In the genomic region with DNA sequence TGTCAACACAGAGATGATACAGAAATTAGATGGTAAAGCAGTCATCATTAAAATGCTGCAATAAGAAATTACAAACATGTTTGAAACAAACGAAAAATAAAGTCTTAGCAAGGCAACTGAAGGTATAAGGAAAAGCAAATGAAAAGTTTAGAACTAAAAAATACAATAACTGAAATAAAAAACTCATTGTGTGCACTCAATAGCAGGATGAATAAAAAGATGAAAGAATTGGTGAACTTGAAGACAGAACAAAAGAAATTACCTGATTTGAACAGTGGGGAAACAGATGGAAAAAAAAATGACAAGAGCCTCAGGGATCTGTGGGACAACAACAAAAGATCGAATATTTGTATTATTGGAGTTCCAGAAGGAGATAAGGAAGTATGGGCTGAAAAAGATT, we compare ENCODE assay signal across 34 cellular contexts.
"Had no signal": no experiment of that assay in that cellular context is flagged by ENCODE, and none has a peak within 500 bp of the region (broad histone marks: within the 10 kb centered on the region; RNA-seq: fewer than 3 reads in every experiment).

No MANE protein-coding gene starts in this region.

- H3K4me1 Mint-ChIP-seq: activated CD4-positive, alpha-beta T cell treated with anti-CD3 and anti-CD28 coated beads, Interleukin-2, amount 10 ng/mL, durations not matched to agents 24 days and 14 days; activated T-helper 17 cell treated with anti-CD3 and anti-CD28 coated beads, Interleukin-2, amount 50 U/mL, for 72 hours had no signal

- H3K27ac Mint-ChIP-seq: activated B cell treated with CpG ODN at 0.5 μM for 24 hours; activated CD4-positive, alpha-beta memory T cell treated with anti-CD3 and anti-CD28 coated beads for 36 hours; activated CD4-positive, alpha-beta T cell treated with anti-CD3 and anti-CD28 coated beads, Interleukin-2, amount 10 ng/mL, durations not matched to agents 24 days and 14 days; activated CD8-positive, alpha-beta T cell treated with anti-CD3 and anti-CD28 coated beads for 36 hours; activated naive CD4-positive, alpha-beta T cell treated with anti-CD3 and anti-CD28 coated beads for 36 hours; activated naive CD4-positive, alpha-beta T cell treated with anti-CD3 and anti-CD28 coated beads, Interleukin-2, amount 50 U/mL, for 72 hours; activated naive CD8-positive, alpha-beta T cell treated with anti-CD3 and anti-CD28 coated beads for 36 hours; activated T-cell treated with anti-CD3 and anti-CD28 coated beads, Interleukin-2, amount 50 U/mL, for 72 hours; activated T-helper 1 cell treated with anti-CD3 and anti-CD28 coated beads, Interleukin-12 subunit alpha, Interleukin-12 subunit beta, Interleukin-2, Interleukin-4 antibody, amounts not matched to agents 30 ng/mL and 10 ng/mL and 1 ng/mL, durations not matched to agents 14 hours and 24 hours and 36 hours; activated T-helper 17 cell treated with anti-CD3 and anti-CD28 coated beads, Interleukin-2, amount 50 U/mL, for 72 hours; T-helper 1 cell treated with Interleukin-12 subunit alpha and Interleukin-12 subunit beta and Interleukin-4 antibody, amounts not matched to agents 30 μg/mL and 1 μg/mL, for 36 hours; T-helper 2 cell treated with Interferon-gamma antibody and Interleukin-4, amounts not matched to agents 5 μg/mL and 100 μg/mL, for 36 hours had no signal

- DNase-seq: activated B cell treated with CpG ODN at 0.5 μM for 24 hours; activated CD4-positive, alpha-beta memory T cell treated with anti-CD3 and anti-CD28 coated beads for 36 hours; activated CD4-positive, alpha-beta T cell treated with anti-CD3 and anti-CD28 coated beads for 4 hours; activated CD4-positive, alpha-beta T cell treated with anti-CD3 and anti-CD28 coated beads, Interleukin-2, amount 10 ng/mL, durations not matched to agents 24 days and 14 days; activated CD4-positive, alpha-beta T cell treated with anti-CD3 and anti-CD28 coated beads, Interleukin-2, amount 50 U/mL, for 1 hour; activated CD4-positive, alpha-beta T cell treated with anti-CD3 and anti-CD28 coated beads, Interleukin-2, amount 50 U/mL, for 4 hours; activated CD4-positive, CD25-positive, alpha-beta regulatory T cell treated with anti-CD3 and anti-CD28 coated beads, Interleukin-2, amount 50 U/mL, for 72 hours; activated CD8-positive, alpha-beta memory T cell treated with anti-CD3 and anti-CD28 coated beads, Interleukin-2, amount 50 U/mL, for 4 hours; activated CD8-positive, alpha-beta T cell treated with anti-CD3 and anti-CD28 coated beads for 36 hours; activated effector memory CD4-positive, alpha-beta T cell treated with anti-CD3 and anti-CD28 coated beads, Interleukin-2, amount 50 U/mL, for 16 hours; activated gamma-delta T cell treated with Interleukin-2 at 50 U/mL for 16 hours; activated naive CD4-positive, alpha-beta T cell; activated naive CD4-positive, alpha-beta T cell treated with anti-CD3 and anti-CD28 coated beads for 36 hours; activated naive CD8-positive, alpha-beta T cell treated with anti-CD3 and anti-CD28 coated beads for 36 hours; activated T-cell treated with anti-CD3 and anti-CD28 coated beads for 4 hours; activated T-cell treated with anti-CD3 and anti-CD28 coated beads, Interleukin-2, amount 50 U/mL, for 1 hour; activated T-cell treated with anti-CD3 and anti-CD28 coated beads, Interleukin-2, amount 50 U/mL, for 4 hours; activated T-cell treated with anti-CD3 and anti-CD28 coated beads, Interleukin-2, amount 50 U/mL, for 72 hours; adrenal gland; amniotic stem cell; aorta; body of pancreas; brain microvascular endothelial cell; central memory CD4-positive, alpha-beta T cell; T-helper 1 cell; T-helper 2 cell; T-helper 9 cell had no signal

- H3K27ac ChIP-seq: adrenal gland, body of pancreas, brain microvascular endothelial cell, breast epithelium, VCaP had no signal

- H3K36me3 ChIP-seq: adrenal gland, brain microvascular endothelial cell, breast epithelium had no signal

- ATAC-seq: activated CD8-positive, alpha-beta T cell treated with anti-CD3 and anti-CD28 coated beads for 36 hours; activated naive CD4-positive, alpha-beta T cell treated with anti-CD3 and anti-CD28 coated beads, Interleukin-2, amount 50 U/mL, for 72 hours; activated T-cell treated with anti-CD3 and anti-CD28 coated beads, Interleukin-2, amount 50 U/mL, for 4 hours; activated T-cell treated with anti-CD3 and anti-CD28 coated beads, Interleukin-2, amount 50 U/mL, for 72 hours; activated T-helper 17 cell treated with anti-CD3 and anti-CD28 coated beads, Interleukin-2, amount 50 U/mL, for 72 hours; body of pancreas had no signal

- H3K36me3 Mint-ChIP-seq: activated naive CD8-positive, alpha-beta T cell treated with anti-CD3 and anti-CD28 coated beads for 36 hours had no signal

- H3K27me3 ChIP-seq: adrenal gland, body of pancreas, brain microvascular endothelial cell had no signal

- H3K4me1 ChIP-seq: adrenal gland, body of pancreas, breast epithelium had no signal

- H3K4me3 ChIP-seq: adrenal gland, body of pancreas, breast epithelium had no signal

- H3K4me3 Mint-ChIP-seq: activated B cell treated with CpG ODN at 0.5 μM for 24 hours; activated CD4-positive, alpha-beta memory T cell treated with anti-CD3 and anti-CD28 coated beads for 36 hours; activated CD4-positive, alpha-beta T cell treated with anti-CD3 and anti-CD28 coated beads, Interleukin-2, amount 10 ng/mL, durations not matched to agents 24 days and 14 days; activated CD8-positive, alpha-beta T cell treated with anti-CD3 and anti-CD28 coated beads for 36 hours; activated naive CD4-positive, alpha-beta T cell treated with anti-CD3 and anti-CD28 coated beads for 36 hours; activated naive CD8-positive, alpha-beta T cell treated with anti-CD3 and anti-CD28 coated beads for 36 hours; activated T-cell treated with anti-CD3 and anti-CD28 coated beads, Interleukin-2, amount 50 U/mL, for 4 hours; activated T-cell treated with anti-CD3 and anti-CD28 coated beads, Interleukin-2, amount 50 U/mL, for 72 hours; activated T-helper 1 cell treated with anti-CD3 and anti-CD28 coated beads, Interleukin-12 subunit alpha, Interleukin-12 subunit beta, Interleukin-2, Interleukin-4 antibody, amounts not matched to agents 30 ng/mL and 10 ng/mL and 1 ng/mL, durations not matched to agents 14 hours and 24 hours and 36 hours; activated T-helper 17 cell treated with anti-CD3 and anti-CD28 coated beads, Interleukin-2, amount 50 U/mL, for 72 hours; T-helper 1 cell treated with Interleukin-12 subunit alpha and Interleukin-12 subunit beta and Interleukin-4 antibody, amounts not matched to agents 30 μg/mL and 1 μg/mL, for 36 hours; T-helper 2 cell treated with Interferon-gamma antibody and Interleukin-4, amounts not matched to agents 5 μg/mL and 100 μg/mL, for 36 hours had no signal

- H3K9me3 ChIP-seq: adrenal gland had no signal
